In the genomic region with DNA sequence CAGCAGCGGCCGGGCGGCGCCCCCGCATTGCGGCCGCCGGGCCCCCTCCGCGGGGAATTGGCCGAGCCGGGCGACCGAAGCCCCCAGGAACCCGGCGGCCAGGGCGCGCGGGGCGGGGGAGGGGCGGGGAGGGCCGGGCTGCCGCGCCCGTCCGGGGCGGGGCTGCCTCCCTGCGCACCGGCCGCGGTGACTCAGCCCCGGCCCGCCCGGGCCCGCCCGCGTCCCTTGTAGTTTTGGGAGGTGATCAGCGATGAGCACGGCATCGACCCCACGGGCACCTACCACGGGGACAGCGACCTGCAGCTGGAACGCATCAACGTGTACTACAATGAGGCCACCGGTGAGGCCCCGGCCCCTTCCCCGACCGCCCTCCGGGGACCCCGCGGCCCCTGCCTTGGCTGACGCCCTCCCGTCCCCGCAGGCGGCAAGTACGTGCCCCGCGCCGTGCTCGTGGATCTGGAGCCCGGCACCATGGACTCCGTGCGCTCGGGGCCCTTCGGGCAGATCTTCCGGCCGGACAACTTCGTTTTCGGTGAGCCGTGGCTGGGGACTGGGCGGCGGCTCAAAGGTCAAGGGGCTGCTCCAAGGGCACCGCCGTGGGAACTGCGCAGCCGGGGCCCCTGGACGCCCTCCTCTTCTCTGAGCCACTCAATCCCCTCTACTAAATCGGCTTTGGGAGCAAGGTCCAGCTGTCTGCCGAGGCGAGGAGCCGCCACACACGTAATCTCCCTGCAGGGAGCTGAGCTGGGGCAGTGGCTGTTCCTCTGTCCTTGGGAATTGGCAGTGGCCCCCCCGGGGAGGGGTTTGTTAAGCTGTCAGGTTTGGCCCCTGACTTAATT, we compare ENCODE assay signal across 9 cellular contexts. TPM values are rescaled to one million over a fixed set of nuclear protein-coding genes. Genes with fewer than 3 reads are reported as not detected.
DNase-seq lines count a peak whose midpoint lies in the region; ATAC-seq, FAIRE-seq and TF ChIP-seq lines count a peak whose summit lies in the region.
"Had no signal": no experiment of that assay in that cellular context is flagged by ENCODE, and none has a peak within 500 bp of the region (broad histone marks: within the 10 kb centered on the region; RNA-seq: fewer than 3 reads in every experiment).

No MANE protein-coding gene starts in this region.

- H3K36me3 ChIP-seq in lower lobe of right lung, result peaks cover 23% of the 10 kb centered on the region

- FAIRE-seq in HTR-8/SVneo (lab: Jason Lieb, UNC), result no peak

- peak overlapping the region; percentile 99 for H3K4me3 ChIP-seq in coronary artery
- H3K4me3 ChIP-seq in lower lobe of right lung, result peak overlapping the region; percentile 93

- intact Hi-C loops in lower lobe of right lung (cut with DNase I), result no loop called here

- peak; percentile 27 for DNase-seq in HTR-8/SVneo (ENCODE audit: insufficient read length, low spot score)
- DNase-seq in activated CD4-positive, alpha-beta T cell treated with anti-CD3 and anti-CD28 coated beads for 4 hours, result peak; percentile 74 to 79
- no peak for DNase-seq in coronary artery (ENCODE audit: low spot score)
- peak; percentile 76 for DNase-seq in lower lobe of right lung
- DNase-seq in stimulated activated CD8-positive, alpha-beta memory T cell treated with anti-CD3 and anti-CD28 coated beads, Interleukin-15, amount 100 ng/mL, for 1 hour (ENCODE audit: low read depth), result peak; percentile 40
- no peak for DNase-seq in superior temporal gyrus (ENCODE audit: extremely low spot score)
- DNase-seq in NAMALWA (ENCODE audit: low spot score), result no peak

- no peak for TF ChIP-seq CTCF in coronary artery (IDR thresholded peaks at IDR 0.05)
- TF ChIP-seq CTCF in lower lobe of right lung (IDR thresholded peaks at IDR 0.05), result no peak

- peak overlapping the region; percentile 89 to 100 for H3K27ac ChIP-seq in coronary artery
- H3K27ac ChIP-seq in lower lobe of right lung, result peak overlapping the region; percentile 90

- H3K27me3 ChIP-seq in lower lobe of right lung (ENCODE audit: low read depth), result no peaks in the 10 kb centered on the region

- peak; percentile 13 for ATAC-seq in GM19351 (IDR thresholded peaks at IDR 0.05; ENCODE audit: unreplicated experiment)
- ATAC-seq in lower lobe of right lung, result peak; percentile 8 to 38

- H3K4me1 ChIP-seq in lower lobe of right lung, result peaks cover 50% of the 10 kb centered on the region

- H3K9me3 ChIP-seq in lower lobe of right lung, result no peaks in the 10 kb centered on the region

RNA-seq across cellular contexts. Expression of a gene that starts 0.6 kb away (rescaled TPM):
- 208 TPM for total RNA-seq in lower lobe of right lung

RNA-seq across cellular contexts. Expression of a gene that starts 9.4 kb away (rescaled TPM):
- 0.38 TPM for total RNA-seq in lower lobe of right lung
- total RNA-seq: subcutaneous adipose tissue had no signal

RNA-seq across cellular contexts. Expression of a gene that starts 11.0 kb away (rescaled TPM):
- not detected for total RNA-seq in lower lobe of right lung
- total RNA-seq: subcutaneous adipose tissue had no signal

RNA-seq across cellular contexts. Expression of a gene that starts 13.4 kb away (rescaled TPM):
- 44.7 TPM for total RNA-seq in lower lobe of right lung

RNA-seq across cellular contexts. Expression of a gene that starts 14.4 kb away (rescaled TPM):
- 0.21 TPM for total RNA-seq in lower lobe of right lung
- total RNA-seq: subcutaneous adipose tissue had no signal

Comparison
In these comparisons a context has a peak if more than half of its experiments do, and no peak if none do; other contexts are left out.
1. DNase-seq: peak in HTR-8/SVneo (single experiment), activated CD4-positive, alpha-beta T cell treated with anti-CD3 and anti-CD28 coated beads for 4 hours (2 of 2), lower lobe of right lung (single experiment) and stimulated activated CD8-positive, alpha-beta memory T cell treated with anti-CD3 and anti-CD28 coated beads, Interleukin-15, amount 100 ng/mL, for 1 hour (single experiment); none in coronary artery (single experiment), superior temporal gyrus (single experiment) and NAMALWA (single experiment).